ENCODE assay signal across 16 cellular contexts in genomic region chr7:112981966-112982365, GRCh38.
DNase-seq lines count a peak whose midpoint lies in the region; ATAC-seq and TF ChIP-seq lines count a peak whose summit lies in the region.
"Had no signal": no experiment of that assay in that cellular context is flagged by ENCODE, and none has a peak within 500 bp of the region (broad histone marks: within the 10 kb centered on the region; RNA-seq: fewer than 3 reads in every experiment).

No MANE protein-coding gene starts in this region.

- DNase-seq in amniotic stem cell (lab: John Stamatoyannopoulos, UW) = no peak
- no peak for DNase-seq in activated T-helper 1 cell treated with anti-CD3 and anti-CD28 coated beads, Interleukin-12 subunit alpha, Interleukin-12 subunit beta, Interleukin-2, Interleukin-4 antibody, amounts not matched to agents 30 ng/mL and 10 ng/mL and 1 ng/mL, durations not matched to agents 14 hours and 24 hours and 36 hours (ENCODE audit: low spot score)
- DNase-seq in NCI-H748 (lab: John Stamatoyannopoulos, UW; ENCODE audit: unreplicated experiment) = no peak
- DNase-seq in epidermal melanocyte (ENCODE audit: insufficient read length, low spot score) = no peak
- DNase-seq: activated CD4-positive, alpha-beta memory T cell treated with anti-CD3 and anti-CD28 coated beads for 36 hours; activated naive CD4-positive, alpha-beta T cell treated with anti-CD3 and anti-CD28 coated beads, Interleukin-2, amount 50 U/mL, for 16 hours; heart right ventricle; mammary epithelial cell; NCI-H1436; posterior cingulate gyrus; stimulated activated CD4-positive, alpha-beta T cell treated with anti-CD3 and anti-CD28 coated beads, Interleukin-4, amount 100 ng/mL, for 24 hours; T-helper 17 cell had no signal

- peaks cover 2% of the 10 kb centered on the region for H3K27me3 Mint-ChIP-seq in activated T-helper 1 cell treated with anti-CD3 and anti-CD28 coated beads, Interleukin-12 subunit alpha, Interleukin-12 subunit beta, Interleukin-2, Interleukin-4 antibody, amounts not matched to agents 30 ng/mL and 10 ng/mL and 1 ng/mL, durations not matched to agents 14 hours and 24 hours and 36 hours (ENCODE audit: insufficient read depth)
- H3K27me3 Mint-ChIP-seq: activated CD4-positive, alpha-beta memory T cell treated with anti-CD3 and anti-CD28 coated beads for 36 hours had no signal

- no peaks in the 10 kb centered on the region for H3K9me3 ChIP-seq in DOHH2 (ENCODE audit: control insufficient read depth, insufficient read depth, low read length)
- H3K9me3 ChIP-seq: heart right ventricle had no signal

- H3F3A ChIP-seq in DOHH2 (ENCODE audit: control insufficient read depth, insufficient read depth) = peaks cover 4% of the 10 kb centered on the region; the same call in 1 of the 2 replicates

- H3K79me2 ChIP-seq in DOHH2 (ENCODE audit: control insufficient read depth, low read length) = no peaks in the 10 kb centered on the region

- no peaks in the 10 kb centered on the region for H3K27me3 ChIP-seq in DOHH2 (ENCODE audit: control insufficient read depth, low read length)
- H3K27me3 ChIP-seq: heart right ventricle had no signal

- no peaks in the 10 kb centered on the region for H3K9me3 Mint-ChIP-seq in activated T-helper 1 cell treated with anti-CD3 and anti-CD28 coated beads, Interleukin-12 subunit alpha, Interleukin-12 subunit beta, Interleukin-2, Interleukin-4 antibody, amounts not matched to agents 30 ng/mL and 10 ng/mL and 1 ng/mL, durations not matched to agents 14 hours and 24 hours and 36 hours
- H3K9me3 Mint-ChIP-seq: activated CD4-positive, alpha-beta memory T cell treated with anti-CD3 and anti-CD28 coated beads for 36 hours had no signal

- ATAC-seq in GM19395 (IDR thresholded peaks at IDR 0.05; ENCODE audit: unreplicated experiment) (peak; percentile 41), HG02678 (IDR thresholded peaks at IDR 0.05; ENCODE audit: unreplicated experiment) (peak; percentile 16), HG03442 (IDR thresholded peaks at IDR 0.05; ENCODE audit: unreplicated experiment) (peak; percentile 5)
- ATAC-seq: heart right ventricle, T-helper 17 cell had no signal

- H3K36me3 Mint-ChIP-seq in activated T-helper 1 cell treated with anti-CD3 and anti-CD28 coated beads, Interleukin-12 subunit alpha, Interleukin-12 subunit beta, Interleukin-2, Interleukin-4 antibody, amounts not matched to agents 30 ng/mL and 10 ng/mL and 1 ng/mL, durations not matched to agents 14 hours and 24 hours and 36 hours (ENCODE audit: low read depth) = no peaks in the 10 kb centered on the region
- H3K36me3 Mint-ChIP-seq: activated CD4-positive, alpha-beta memory T cell treated with anti-CD3 and anti-CD28 coated beads for 36 hours had no signal

- TF ChIP-seq CTCF in DOHH2 (IDR thresholded peaks at IDR 0.05; ENCODE audit: low read depth, low read length, poor library complexity, severe bottlenecking) = no peak

- peak overlapping the region; percentile 5; the same call in 1 of the 2 replicates for H3K27ac ChIP-seq in DOHH2 (ENCODE audit: low read depth, low read length)

- H3K4me3 ChIP-seq in DOHH2 (ENCODE audit: low read length) = no peak overlapping the region
- H3K4me3 ChIP-seq: heart right ventricle had no signal

- no peaks in the 10 kb centered on the region for H3K9me2 ChIP-seq in DOHH2 (replicated peaks; ENCODE audit: control insufficient read depth, low read length)

- H3K36me3 ChIP-seq in DOHH2 (ENCODE audit: control insufficient read depth, low read length) = no peaks in the 10 kb centered on the region
- H3K36me3 ChIP-seq: heart right ventricle had no signal

- H4K20me1 ChIP-seq in DOHH2 (ENCODE audit: control insufficient read depth, insufficient read depth, low read depth, low read length) = no peaks in the 10 kb centered on the region

- peak overlapping the region; percentile 14 for H3K4me2 ChIP-seq in DOHH2 (ENCODE audit: low read length)

- no peaks in the 10 kb centered on the region for H3K4me1 Mint-ChIP-seq in activated T-helper 1 cell treated with anti-CD3 and anti-CD28 coated beads, Interleukin-12 subunit alpha, Interleukin-12 subunit beta, Interleukin-2, Interleukin-4 antibody, amounts not matched to agents 30 ng/mL and 10 ng/mL and 1 ng/mL, durations not matched to agents 14 hours and 24 hours and 36 hours (ENCODE audit: low read depth)
- H3K4me1 Mint-ChIP-seq: T-helper 17 cell had no signal

- peaks cover 37% of the 10 kb centered on the region for H3K4me1 ChIP-seq in DOHH2 (ENCODE audit: control insufficient read depth, low read length)

- H3K27ac Mint-ChIP-seq in activated T-helper 1 cell treated with anti-CD3 and anti-CD28 coated beads, Interleukin-12 subunit alpha, Interleukin-12 subunit beta, Interleukin-2, Interleukin-4 antibody, amounts not matched to agents 30 ng/mL and 10 ng/mL and 1 ng/mL, durations not matched to agents 14 hours and 24 hours and 36 hours = no peak overlapping the region
- H3K27ac Mint-ChIP-seq: activated CD4-positive, alpha-beta memory T cell treated with anti-CD3 and anti-CD28 coated beads for 36 hours; T-helper 17 cell had no signal

- H3K4me3 Mint-ChIP-seq in activated T-helper 1 cell treated with anti-CD3 and anti-CD28 coated beads, Interleukin-12 subunit alpha, Interleukin-12 subunit beta, Interleukin-2, Interleukin-4 antibody, amounts not matched to agents 30 ng/mL and 10 ng/mL and 1 ng/mL, durations not matched to agents 14 hours and 24 hours and 36 hours = no peak overlapping the region
- H3K4me3 Mint-ChIP-seq: activated CD4-positive, alpha-beta memory T cell treated with anti-CD3 and anti-CD28 coated beads for 36 hours; T-helper 17 cell had no signal

- intact Hi-C loops in activated T-helper 1 cell treated with anti-CD3 and anti-CD28 coated beads, Interleukin-12 subunit alpha, Interleukin-12 subunit beta, Interleukin-2, Interleukin-4 antibody, amounts not matched to agents 30 ng/mL and 10 ng/mL and 1 ng/mL, durations not matched to agents 14 hours and 24 hours and 36 hours (cut with micrococcal nuclease) = no loop called here
